ENCODE assay signal across 8 cellular contexts in the genomic region with DNA sequence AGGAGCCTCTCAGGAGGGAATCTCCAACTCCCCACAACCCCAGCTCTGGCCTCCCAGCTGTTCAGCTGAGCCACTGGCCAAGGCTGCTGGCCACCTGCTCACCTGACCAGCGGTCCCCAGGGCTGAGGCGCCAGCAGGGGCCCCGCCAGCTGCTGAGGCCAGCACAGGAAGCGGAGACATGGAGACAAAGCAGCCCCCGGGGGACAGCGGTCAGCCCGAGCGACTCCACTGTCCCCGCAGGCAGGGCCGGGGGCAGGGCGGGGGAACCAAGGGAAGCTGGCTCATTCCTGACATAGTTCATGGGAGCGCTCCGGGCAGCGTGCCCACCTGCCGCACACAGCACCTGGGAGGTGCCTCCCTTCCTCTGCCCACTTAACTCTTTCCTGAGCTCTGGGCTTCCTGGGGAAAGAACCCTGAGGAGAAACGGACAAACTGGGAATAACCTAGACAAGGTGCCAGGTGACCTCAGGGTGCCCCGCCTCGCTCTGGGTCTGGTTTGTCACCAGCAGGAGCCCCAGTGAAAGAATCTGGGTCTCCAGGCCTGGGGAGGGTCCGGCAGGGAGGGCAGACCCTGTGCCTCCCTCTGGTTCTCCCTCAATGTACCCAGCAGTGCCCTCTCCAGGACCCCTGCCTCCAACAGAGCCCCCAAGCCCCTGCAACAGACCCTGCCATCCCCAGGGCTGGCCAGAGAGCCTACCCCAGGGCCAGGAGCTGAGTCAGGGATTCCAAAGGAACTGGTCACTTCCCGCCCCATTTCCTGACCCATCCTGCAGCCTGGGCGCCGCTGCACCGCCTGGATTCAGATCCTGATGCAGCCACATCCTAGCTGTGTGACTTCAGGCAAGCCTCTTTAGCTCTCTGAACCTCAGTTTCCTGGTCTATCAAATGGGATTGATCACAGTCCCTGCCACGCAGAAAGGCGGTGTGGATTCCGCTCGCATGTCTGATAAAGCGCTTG. TPM values are rescaled to one million over a fixed set of nuclear protein-coding genes. Genes with fewer than 3 reads are reported as not detected.
A peak's percentile ranks its signal among the peaks of the same experiment; 100 is the strongest.
DNase-seq lines count a peak whose midpoint lies in the region; ATAC-seq and TF ChIP-seq lines count a peak whose summit lies in the region.

No MANE protein-coding gene starts in this region.

- no peaks in the 10 kb centered on the region for H3K36me3 Mint-ChIP-seq in activated CD4-positive, alpha-beta T cell treated with anti-CD3 and anti-CD28 coated beads, Interleukin-2, amount 10 ng/mL, durations not matched to agents 7 days and 5 days (ENCODE audit: low read depth)

- CTCF ChIA-PET in activated CD4-positive, alpha-beta T cell treated with anti-CD3 and anti-CD28 coated beads, Interleukin-2, amount 10 ng/mL, durations not matched to agents 7 days and 5 days (lab: Charles Lee), result no interaction called here

- no peak overlapping the region for H3K4me3 Mint-ChIP-seq in activated CD4-positive, alpha-beta T cell treated with anti-CD3 and anti-CD28 coated beads, Interleukin-2, amount 10 ng/mL, durations not matched to agents 7 days and 5 days

- ATAC-seq in Right ventricle myocardium superior (ENCODE audit: poor library complexity) (peak; percentile 74), HG03378 (IDR thresholded peaks at IDR 0.05; ENCODE audit: unreplicated experiment) (no peak), HG02642 (IDR thresholded peaks at IDR 0.05; ENCODE audit: poor library complexity, unreplicated experiment) (no peak)

- peaks cover 2% of the 10 kb centered on the region for H3K4me1 Mint-ChIP-seq in activated CD4-positive, alpha-beta T cell treated with anti-CD3 and anti-CD28 coated beads, Interleukin-2, amount 10 ng/mL, durations not matched to agents 7 days and 5 days

- peak overlapping the region; percentile 26 for H3K4me3 ChIP-seq in retinal pigment epithelial cell (ENCODE audit: low read length)

- H3K9me3 Mint-ChIP-seq in activated CD4-positive, alpha-beta T cell treated with anti-CD3 and anti-CD28 coated beads, Interleukin-2, amount 10 ng/mL, durations not matched to agents 7 days and 5 days, result no peaks in the 10 kb centered on the region

- intact Hi-C loops in Right ventricle myocardium superior (cut with DNase I), result no loop called here

- no peak overlapping the region for H3K27ac Mint-ChIP-seq in activated CD4-positive, alpha-beta T cell treated with anti-CD3 and anti-CD28 coated beads, Interleukin-2, amount 10 ng/mL, durations not matched to agents 7 days and 5 days

- DNase-seq in H4 (ENCODE audit: low spot score) (peak; percentile 82), T1000 (lab: John Stamatoyannopoulos, UW) (peak; percentile 68), Right ventricle myocardium superior (peak; percentile 93), retinal pigment epithelial cell (ENCODE audit: low read depth) (no peak), medulla oblongata (ENCODE audit: extremely low spot score) (no peak)
- DNase-seq in activated CD4-positive, alpha-beta T cell treated with anti-CD3 and anti-CD28 coated beads, Interleukin-2, amount 10 ng/mL, durations not matched to agents 7 days and 5 days, result no peak

- no peak for TF ChIP-seq CTCF in retinal pigment epithelial cell (conservative IDR thresholded peaks at IDR 0.05; ENCODE audit: low read depth, low read length)

- POLR2A ChIA-PET in activated CD4-positive, alpha-beta T cell treated with anti-CD3 and anti-CD28 coated beads, Interleukin-2, amount 10 ng/mL, durations not matched to agents 7 days and 5 days (lab: Charles Lee), result no interaction called here

- peaks cover 9% of the 10 kb centered on the region for H3K27me3 Mint-ChIP-seq in activated CD4-positive, alpha-beta T cell treated with anti-CD3 and anti-CD28 coated beads, Interleukin-2, amount 10 ng/mL, durations not matched to agents 7 days and 5 days

RNA-seq across cellular contexts. Expression of gene EPHA2, which starts 10.6 kb away (rescaled TPM):
- 10.1 and 14.2 TPM in 2 replicates for total RNA-seq in H4 (2014; rRNA removed; shearing (Covaris generic))
- total RNA-seq in Right ventricle myocardium superior, result 7.3 TPM
- total RNA-seq in activated CD4-positive, alpha-beta T cell treated with anti-CD3 and anti-CD28 coated beads, Interleukin-2, amount 10 ng/mL, durations not matched to agents 7 days and 5 days, result not detected

Comparison
In these comparisons a context has a peak if more than half of its experiments do, and no peak if none do; other contexts are left out.
1. DNase-seq: peak in H4 (single experiment), T1000 (single experiment) and Right ventricle myocardium superior (single experiment); none in retinal pigment epithelial cell (single experiment), medulla oblongata (single experiment) and activated CD4-positive, alpha-beta T cell treated with anti-CD3 and anti-CD28 coated beads, Interleukin-2, amount 10 ng/mL, durations not matched to agents 7 days and 5 days (single experiment).